ENCODE assay signal across 1 cellular context in genomic region chr12:69359531-69360347, GRCh38.
TF ChIP-seq lines count a peak whose summit lies in the region.

TSS of gene YEATS4 (plus strand) at chr12:69359743. CDS start at chr12:69359973, 230 bp downstream.

TF ChIP-seq in HepG2, 621 proteins besides CTCF, POLR2A, EP300 and RAD21 (continued from another document and continues in another):
- no peak for TF ChIP-seq DZIP1 (CRISPR knock-in tag; IDR thresholded peaks at IDR 0.05)
- peak; percentile 59 for TF ChIP-seq ZNF609 (CRISPR knock-in tag; IDR thresholded peaks at IDR 0.05; ENCODE audit: borderline replicate concordance)
- TF ChIP-seq ZBTB37 (CRISPR knock-in tag; IDR thresholded peaks at IDR 0.05) = no peak
- peak; percentile 84 for TF ChIP-seq ELF1 (CRISPR knock-in tag; IDR thresholded peaks at IDR 0.05)
- TF ChIP-seq ZNF737 (CRISPR knock-in tag; IDR thresholded peaks at IDR 0.05; ENCODE audit: borderline replicate concordance) = no peak
- no peak for TF ChIP-seq ZUFSP (CRISPR knock-in tag; IDR thresholded peaks at IDR 0.05; ENCODE audit: borderline replicate concordance)
- TF ChIP-seq ZNF430 (CRISPR knock-in tag; IDR thresholded peaks at IDR 0.05) = peak; percentile 91
- peak; percentile 82; the same call in 1 of the 2 replicates for TF ChIP-seq ZFP91 (CRISPR knock-in tag; IDR thresholded peaks at IDR 0.05; ENCODE audit: borderline replicate concordance)
- TF ChIP-seq TCF7L2 (IDR thresholded peaks at IDR 0.05; ENCODE audit: low read depth, low read length) = no peak
- peak; percentile 79 for TF ChIP-seq NFYB (CRISPR knock-in tag; IDR thresholded peaks at IDR 0.05)
- TF ChIP-seq ETV6 (CRISPR knock-in tag; conservative IDR thresholded peaks at IDR 0.05) = peak; percentile 87
- TF ChIP-seq MAF1 (CRISPR knock-in tag; IDR thresholded peaks at IDR 0.05; ENCODE audit: borderline replicate concordance) = no peak; the same call in 1 of the 2 replicates
- no peak; the same call in 1 of the 2 replicates for TF ChIP-seq RFXAP (CRISPR knock-in tag; IDR thresholded peaks at IDR 0.05; ENCODE audit: borderline replicate concordance)
- peak; percentile 15; the same call in 1 of the 2 replicates for TF ChIP-seq E2F2 (CRISPR knock-in tag; IDR thresholded peaks at IDR 0.05; ENCODE audit: borderline replicate concordance)
- TF ChIP-seq PHF20 (CRISPR knock-in tag; IDR thresholded peaks at IDR 0.05) = peak; percentile 74
- TF ChIP-seq ZNF10 (CRISPR knock-in tag; IDR thresholded peaks at IDR 0.05; ENCODE audit: borderline replicate concordance, low read depth) = no peak
- TF ChIP-seq TEAD3 (CRISPR knock-in tag; optimal IDR thresholded peaks at IDR 0.05; ENCODE audit: borderline replicate concordance) = no peak
- TF ChIP-seq TBX2 (CRISPR knock-in tag; IDR thresholded peaks at IDR 0.05; ENCODE audit: borderline replicate concordance) = peak; percentile 81
- no peak; the same call in 1 of the 2 replicates for TF ChIP-seq ZNF652 (CRISPR knock-in tag; IDR thresholded peaks at IDR 0.05; ENCODE audit: borderline replicate concordance, low read depth)
- TF ChIP-seq ZNF33A (CRISPR knock-in tag; IDR thresholded peaks at IDR 0.05; ENCODE audit: borderline replicate concordance) = peak; percentile 25; the same call in 1 of the 2 replicates
- TF ChIP-seq SRSF4 (IDR thresholded peaks at IDR 0.05; ENCODE audit: low read depth, low read length, poor library complexity, severe bottlenecking) = no peak
- peak; percentile 20; the same call in 1 of the 2 replicates for TF ChIP-seq HCFC1 (IDR thresholded peaks at IDR 0.05; ENCODE audit: low read depth, low read length)
- peak; percentile 43; the same call in 1 of the 2 replicates for TF ChIP-seq ZNF770 (CRISPR knock-in tag; IDR thresholded peaks at IDR 0.05)
- TF ChIP-seq RNF219 (CRISPR knock-in tag; IDR thresholded peaks at IDR 0.05) = no peak
- peak; percentile 87 for TF ChIP-seq MXD1 (CRISPR knock-in tag; IDR thresholded peaks at IDR 0.05)
- no peak for TF ChIP-seq GPBP1L1 (CRISPR knock-in tag; IDR thresholded peaks at IDR 0.05)
- TF ChIP-seq CBX1 (IDR thresholded peaks at IDR 0.05; ENCODE audit: low read depth) = peak; percentile 61
- TF ChIP-seq TMF1 (CRISPR knock-in tag; IDR thresholded peaks at IDR 0.05; ENCODE audit: low read depth) = no peak; the same call in none of the 2 replicates
- no peak for TF ChIP-seq ATF3 (CRISPR knock-in tag; IDR thresholded peaks at IDR 0.05)
- no peak; the same call in 1 of the 2 replicates for TF ChIP-seq HOXA3 (CRISPR knock-in tag; IDR thresholded peaks at IDR 0.05)
- no peak for TF ChIP-seq ATF6 (CRISPR knock-in tag; conservative IDR thresholded peaks at IDR 0.05)
